Comparison of ENCODE assay signal across 1 cellular context in the genomic region with DNA sequence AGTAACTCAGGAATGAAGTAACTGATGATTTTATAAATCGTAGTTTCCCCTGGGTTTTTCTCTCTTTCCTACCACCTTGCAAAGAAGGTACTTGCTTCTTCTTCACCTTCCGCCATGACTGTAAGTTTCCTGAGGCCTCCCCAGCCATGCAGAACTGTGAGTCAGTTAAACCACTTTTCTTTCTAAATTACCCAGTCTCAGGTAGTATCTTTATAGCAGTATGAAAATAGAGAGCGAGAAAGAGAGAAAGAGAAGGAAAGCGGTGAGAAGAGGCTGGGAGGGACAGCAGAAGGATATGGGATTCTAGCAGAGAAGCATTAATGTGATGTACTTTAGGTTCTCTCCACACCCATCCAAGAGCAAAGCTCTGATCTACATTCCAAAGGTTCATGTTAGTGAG.
TF ChIP-seq lines count a peak whose summit lies in the region.

No MANE protein-coding gene starts in this region.

TF ChIP-seq in IMR-90, 13 proteins besides CTCF, POLR2A, EP300 and RAD21:
- no peak for TF ChIP-seq BHLHE40 (IDR thresholded peaks at IDR 0.05; ENCODE audit: low read depth, low read length)
- no peak for TF ChIP-seq MXI1 (IDR thresholded peaks at IDR 0.05; ENCODE audit: borderline replicate concordance, low read depth, low read length)
- TF ChIP-seq MAZ (IDR thresholded peaks at IDR 0.05; ENCODE audit: borderline replicate concordance, low read depth, low read length): no peak
TF ChIP-seq in IMR-90: peak in this region for 0.
